10 cellular contexts compared by ENCODE assay signal in genomic region chr12:571795-572531, GRCh38.
DNase-seq lines count a peak whose midpoint lies in the region; ATAC-seq, FAIRE-seq and TF ChIP-seq lines count a peak whose summit lies in the region.
"Had no signal": no experiment of that assay in that cellular context is flagged by ENCODE, and none has a peak within 500 bp of the region (broad histone marks: within the 10 kb centered on the region; RNA-seq: fewer than 3 reads in every experiment).

No MANE protein-coding gene starts in this region.

- TF ChIP-seq CTCF in breast epithelium (IDR thresholded peaks at IDR 0.05) (no peak), lower lobe of right lung (IDR thresholded peaks at IDR 0.05) (no peak), upper lobe of left lung (IDR thresholded peaks at IDR 0.05) (no peak)

- TF ChIP-seq POLR2A in breast epithelium (IDR thresholded peaks at IDR 0.05) (no peak), upper lobe of left lung (IDR thresholded peaks at IDR 0.05) (no peak)

- intact Hi-C loops in breast epithelium (cut with DNase I; ENCODE audit: low total_unique reads) (loop anchor here (5.0 to 10.0 kb wide), 2 partner anchors 183 to 240 kb away; partner anchors contain the start of gene WNK1), lower lobe of right lung (cut with DNase I) (loop anchor here (10.0 kb wide), 1 partner anchor 183 kb away; the partner anchor contains the start of gene WNK1)

- H3K9me3 ChIP-seq in breast epithelium (no peaks in the 10 kb centered on the region), lower lobe of right lung (no peaks in the 10 kb centered on the region), upper lobe of left lung (no peaks in the 10 kb centered on the region)

- peak; percentile 59 for DNase-seq in activated effector memory CD4-positive, alpha-beta T cell treated with anti-CD3 and anti-CD28 coated beads, Interleukin-2, amount 50 U/mL, for 16 hours
- DNase-seq in activated effector memory CD4-positive, alpha-beta T cell treated with Interleukin-2 at 50 U/mL for 16 hours, result no peak
- DNase-seq in breast epithelium (ENCODE audit: low spot score in 2 of 2) (peak in 1 of 2 donors; percentile 48), lower lobe of right lung (peak; percentile 41), upper lobe of left lung (peak in 1 of 2 donors; percentile 19), NCI-H2081 treated with DMSO at 0.1 percent for 48 hours (lab: John Stamatoyannopoulos, UW) (no peak), urothelium cell line (ENCODE audit: low spot score) (no peak)
- DNase-seq in stimulated activated naive CD4-positive, alpha-beta T cell treated with Interleukin-2 at 50 U/mL for 16 hours (lab: John Stamatoyannopoulos, UW), result no peak
- DNase-seq: NCI-H524 had no signal

- H3K27me3 ChIP-seq in breast epithelium, result no peaks in the 10 kb centered on the region
- no peaks in the 10 kb centered on the region for H3K27me3 ChIP-seq in lower lobe of right lung (ENCODE audit: low read depth)
- H3K27me3 ChIP-seq in upper lobe of left lung, result no peaks in the 10 kb centered on the region

- H3K4me3 ChIP-seq in breast epithelium (no peak overlapping the region), lower lobe of right lung (peak overlapping the region; percentile 71), upper lobe of left lung (no peak overlapping the region)

- no peak for FAIRE-seq in urothelium cell line (lab: Jason Lieb, UNC)
- FAIRE-seq: frontal cortex had no signal

- WGBS in upper lobe of left lung, 2 donors, result 78 to 79% methylated on average over 11 to 16 of the region's 19 CpGs

- H3K4me1 ChIP-seq in breast epithelium (peaks cover 5 to 6% of the 10 kb centered on the region in 2 donors), lower lobe of right lung (peaks cover 49% of the 10 kb centered on the region), upper lobe of left lung (peaks cover 21 to 49% (median 41%) of the 10 kb centered on the region in 4 donors)

- ATAC-seq in lower lobe of right lung, result no peak
- ATAC-seq in upper lobe of left lung (ENCODE audit: low FRiP score in 2 of 2), result no peak

- H3K36me3 ChIP-seq in breast epithelium (no peaks in the 10 kb centered on the region), lower lobe of right lung (no peaks in the 10 kb centered on the region), upper lobe of left lung (no peaks in the 10 kb centered on the region)

- TF ChIP-seq EP300 in upper lobe of left lung (IDR thresholded peaks at IDR 0.05), result no peak

- H3K27ac ChIP-seq in breast epithelium (peak overlapping the region; percentile 91 to 97), lower lobe of right lung (peak overlapping the region; percentile 87), upper lobe of left lung (peak overlapping the region; percentile 75 to 88 (median 80))

Comparison
In these comparisons a context has a peak if more than half of its experiments do, and no peak if none do; other contexts are left out.
1. DNase-seq: peak in activated effector memory CD4-positive, alpha-beta T cell treated with anti-CD3 and anti-CD28 coated beads, Interleukin-2, amount 50 U/mL, for 16 hours (single experiment) and lower lobe of right lung (single experiment); none in activated effector memory CD4-positive, alpha-beta T cell treated with Interleukin-2 at 50 U/mL for 16 hours (single experiment), NCI-H2081 treated with DMSO at 0.1 percent for 48 hours (single experiment), urothelium cell line (single experiment) and stimulated activated naive CD4-positive, alpha-beta T cell treated with Interleukin-2 at 50 U/mL for 16 hours (single experiment).
2. Peak in every context shown above with its lines, with median percentiles within 50 percentile points of each other: H3K27ac ChIP-seq.